ENCODE assay signal across 19 cellular contexts in the genomic region with DNA sequence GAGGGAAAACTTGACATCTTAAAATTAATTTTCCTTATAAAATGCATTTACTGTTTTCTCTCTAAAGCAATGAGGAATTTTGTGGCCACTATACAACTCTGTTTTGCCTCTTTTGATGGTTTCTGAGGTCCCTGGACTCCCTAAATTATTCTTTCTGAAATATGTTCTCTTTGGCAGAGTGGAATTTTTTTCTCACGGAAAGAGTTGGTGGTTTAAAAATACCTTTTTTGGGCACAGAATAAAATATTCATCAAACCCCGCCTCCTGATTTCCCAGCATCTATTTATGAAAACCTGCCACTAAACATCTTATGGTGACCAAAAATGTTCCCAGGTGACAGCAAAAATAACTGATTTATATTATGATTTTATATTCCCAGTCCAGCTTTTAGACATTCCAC.
"Had no signal": no experiment of that assay in that cellular context is flagged by ENCODE, and none has a peak within 500 bp of the region (broad histone marks: within the 10 kb centered on the region; RNA-seq: fewer than 3 reads in every experiment).

No MANE protein-coding gene starts in this region.

- FAIRE-seq: islet of Langerhans had no signal

- H3K27me3 ChIP-seq: ascending aorta, colonic mucosa, esophagus muscularis mucosa, suprapubic skin, upper lobe of right lung had no signal

- H3K36me3 ChIP-seq: ascending aorta, colonic mucosa, esophagus muscularis mucosa, prostate gland, suprapubic skin, upper lobe of right lung, WERI-Rb-1 had no signal

- H3K36me3 Mint-ChIP-seq: naive thymus-derived CD4-positive, alpha-beta T cell had no signal

- H3K9me3 ChIP-seq: ascending aorta, colonic mucosa, esophagus muscularis mucosa, prostate gland, suprapubic skin, upper lobe of right lung had no signal

- DNase-seq: activated CD4-positive, alpha-beta T cell treated with anti-CD3 and anti-CD28 coated beads, Interleukin-2, amount 50 U/mL, for 48 hours; activated naive CD4-positive, alpha-beta T cell treated with anti-CD3 and anti-CD28 coated beads for 36 hours; activated naive CD8-positive, alpha-beta T cell treated with anti-CD3 and anti-CD28 coated beads, Interleukin-2, amount 50 U/mL, for 24 hours; colonic mucosa; foreskin melanocyte; naive thymus-derived CD4-positive, alpha-beta T cell; nucleus accumbens; right cardiac atrium; upper lobe of right lung; WERI-Rb-1 had no signal

- H3K4me3 Mint-ChIP-seq: activated naive CD4-positive, alpha-beta T cell treated with anti-CD3 and anti-CD28 coated beads for 36 hours; activated naive CD8-positive, alpha-beta T cell treated with anti-CD3 and anti-CD28 coated beads, Interleukin-2, amount 50 U/mL, for 24 hours; naive thymus-derived CD4-positive, alpha-beta T cell; stimulated activated naive CD8-positive, alpha-beta T cell treated with anti-CD3 and anti-CD28 coated beads, Interleukin-15, Interleukin-2, amounts not matched to agents 100 ng/mL and 50 ng/mL, for 24 hours; T-helper 1 cell treated with Interleukin-12 subunit alpha and Interleukin-12 subunit beta and Interleukin-4 antibody, amounts not matched to agents 30 μg/mL and 1 μg/mL, for 36 hours had no signal

- ATAC-seq: activated naive CD8-positive, alpha-beta T cell treated with anti-CD3 and anti-CD28 coated beads, Interleukin-2, amount 50 U/mL, for 24 hours; naive thymus-derived CD4-positive, alpha-beta T cell; right cardiac atrium; upper lobe of right lung had no signal

- H3K27ac ChIP-seq: ascending aorta, colonic mucosa, esophagus muscularis mucosa, prostate gland, suprapubic skin, upper lobe of right lung, WERI-Rb-1 had no signal

- H3K4me1 Mint-ChIP-seq: activated naive CD8-positive, alpha-beta T cell treated with anti-CD3 and anti-CD28 coated beads, Interleukin-2, amount 50 U/mL, for 24 hours had no signal

- H3K27me3 Mint-ChIP-seq: activated naive CD8-positive, alpha-beta T cell treated with anti-CD3 and anti-CD28 coated beads, Interleukin-2, amount 50 U/mL, for 24 hours; stimulated activated naive CD8-positive, alpha-beta T cell treated with anti-CD3 and anti-CD28 coated beads, Interleukin-15, Interleukin-2, amounts not matched to agents 100 ng/mL and 50 ng/mL, for 24 hours had no signal

- H3K4me1 ChIP-seq: ascending aorta, colonic mucosa, esophagus muscularis mucosa, prostate gland, suprapubic skin, upper lobe of right lung had no signal

- H3K9me3 Mint-ChIP-seq: activated naive CD8-positive, alpha-beta T cell treated with anti-CD3 and anti-CD28 coated beads, Interleukin-2, amount 50 U/mL, for 24 hours; activated T-helper 2 cell treated with anti-CD3 and anti-CD28 coated beads, Interferon-gamma antibody, Interleukin-2, Interleukin-4, amounts not matched to agents 10 μg/mL and 5 μg/mL and 100 μg/mL, durations not matched to agents 14 hours and 24 hours and 36 hours; stimulated activated naive CD8-positive, alpha-beta T cell treated with anti-CD3 and anti-CD28 coated beads, Interleukin-15, Interleukin-2, amounts not matched to agents 100 ng/mL and 50 ng/mL, for 24 hours; T-helper 1 cell treated with Interleukin-12 subunit alpha and Interleukin-12 subunit beta and Interleukin-4 antibody, amounts not matched to agents 30 μg/mL and 1 μg/mL, for 36 hours had no signal

- H3K27ac Mint-ChIP-seq: activated naive CD4-positive, alpha-beta T cell treated with anti-CD3 and anti-CD28 coated beads for 36 hours; activated naive CD8-positive, alpha-beta T cell treated with anti-CD3 and anti-CD28 coated beads, Interleukin-2, amount 50 U/mL, for 24 hours; activated T-helper 2 cell treated with anti-CD3 and anti-CD28 coated beads, Interferon-gamma antibody, Interleukin-2, Interleukin-4, amounts not matched to agents 10 μg/mL and 5 μg/mL and 100 μg/mL, durations not matched to agents 14 hours and 24 hours and 36 hours; naive thymus-derived CD4-positive, alpha-beta T cell; stimulated activated naive CD8-positive, alpha-beta T cell treated with anti-CD3 and anti-CD28 coated beads, Interleukin-15, Interleukin-2, amounts not matched to agents 100 ng/mL and 50 ng/mL, for 24 hours; T-helper 1 cell treated with Interleukin-12 subunit alpha and Interleukin-12 subunit beta and Interleukin-4 antibody, amounts not matched to agents 30 μg/mL and 1 μg/mL, for 36 hours had no signal

- H3K4me3 ChIP-seq: ascending aorta, colonic mucosa, esophagus muscularis mucosa, lung, prostate gland, suprapubic skin, upper lobe of right lung had no signal
